In the genomic region with DNA sequence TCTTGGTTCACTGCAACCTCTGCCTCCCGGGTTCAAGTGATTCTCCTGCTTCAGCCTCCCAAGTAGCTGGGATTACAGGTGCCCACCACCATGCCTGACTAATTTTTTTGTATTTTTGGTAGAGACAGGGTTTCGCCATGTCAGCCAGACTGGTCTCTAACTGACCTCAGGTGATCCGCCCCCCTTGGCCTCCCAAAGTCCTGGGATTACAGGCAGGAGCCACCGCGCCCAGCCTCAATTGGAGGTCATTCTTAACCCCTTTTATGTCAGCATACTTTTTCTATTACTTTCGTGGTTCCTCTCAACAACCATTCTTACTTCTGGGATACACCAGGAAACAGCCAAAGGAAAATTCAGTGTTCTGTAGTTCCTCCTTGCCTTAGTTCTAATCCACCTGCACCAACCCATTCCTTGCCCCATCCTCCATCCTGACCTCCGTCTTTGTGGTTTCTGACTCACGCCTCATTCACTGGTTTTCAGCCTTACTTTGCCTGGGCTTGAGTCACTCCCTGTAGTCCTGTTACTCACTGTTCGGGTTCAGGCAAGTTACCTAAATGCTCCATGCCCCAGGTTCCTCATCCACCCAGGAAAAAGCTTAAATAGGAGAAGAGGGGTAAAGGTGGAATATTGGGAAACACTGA, we compare ENCODE assay signal across 9 cellular contexts. TPM values are rescaled to one million over a fixed set of nuclear protein-coding genes. Genes with fewer than 3 reads are reported as not detected.
DNase-seq lines count a peak whose midpoint lies in the region; TF ChIP-seq lines count a peak whose summit lies in the region.
"Had no signal": no experiment of that assay in that cellular context is flagged by ENCODE, and none has a peak within 500 bp of the region (broad histone marks: within the 10 kb centered on the region; RNA-seq: fewer than 3 reads in every experiment).

No MANE protein-coding gene starts in this region.

- peak; percentile 65 for DNase-seq in BJ (ENCODE audit: low read depth)
- peak; percentile 71 for DNase-seq in H4 (ENCODE audit: low spot score)
- peak; percentile 17 for DNase-seq in SIG-M5 (lab: John Stamatoyannopoulos, UW)
- peak; percentile 93 for DNase-seq in glomerular visceral epithelial cell (ENCODE audit: extremely low spot score)
- DNase-seq in NCI-H2171 (lab: John Stamatoyannopoulos, UW) = no peak
- no peak for DNase-seq in NCI-H510A (lab: John Stamatoyannopoulos, UW)
- no peak for DNase-seq in posterior cingulate gyrus
- DNase-seq in amygdala (lab: John Stamatoyannopoulos, UW) = no peak
- DNase-seq: left cardiac atrium had no signal

- no peak for TF ChIP-seq CTCF in BJ (IDR thresholded peaks at IDR 0.05; ENCODE audit: insufficient read depth, low read depth, low read length)

- POLR2A ChIA-PET in BJ (lab: Charles Lee) = no interaction called here

- intact Hi-C loops in posterior cingulate gyrus (cut with DNase I) = no loop called here

- no peaks in the 10 kb centered on the region for H3K27me3 ChIP-seq in BJ (ENCODE audit: control insufficient read depth, insufficient read depth, low read length)

- no peaks in the 10 kb centered on the region for H3K36me3 ChIP-seq in BJ (ENCODE audit: control insufficient read depth, insufficient read depth, low read length)

- CTCF ChIA-PET in BJ (lab: Yijun Ruan, JAX) = interaction anchor here (1.2 to 1.4 kb wide), 2 partner anchors 180 kb away, joined by 3 read pairs; no protein-coding TSS in a partner anchor

- no peak overlapping the region for H3K4me3 ChIP-seq in BJ (ENCODE audit: low read depth, low read length)

RNA-seq across cellular contexts. Expression of a gene that starts 12.9 kb away (rescaled TPM):
- polyA plus RNA-seq in BJ (2011; rRNA removed) = 7.8 and 11.6 TPM in 2 replicates
- 9.8 and 11.6 TPM in 2 replicates for polyA minus RNA-seq in BJ (2011; rRNA and poly(A)+ RNA removed)
- 13.1 and 19.8 TPM in 2 replicates for total RNA-seq in H4 (2014; rRNA removed; shearing (Covaris generic))

RNA-seq across cellular contexts. Expression of a gene that starts 29.9 kb away (rescaled TPM):
- polyA plus RNA-seq in BJ (2011; rRNA removed) = 29.6 and 30.5 TPM in 2 replicates
- polyA minus RNA-seq in BJ (2011; rRNA and poly(A)+ RNA removed) = 10.1 and 16.6 TPM in 2 replicates
- total RNA-seq in H4 (2014; rRNA removed; shearing (Covaris generic)) = 15.2 and 16.6 TPM in 2 replicates

Comparison
In these comparisons a context has a peak if more than half of its experiments do, and no peak if none do; other contexts are left out.
1. DNase-seq: peak in BJ (single experiment), H4 (single experiment), SIG-M5 (single experiment) and glomerular visceral epithelial cell (single experiment); none in NCI-H2171 (single experiment), NCI-H510A (single experiment), posterior cingulate gyrus (0 of 10) and amygdala (0 of 56).